ENCODE assay signal across 20 cellular contexts in genomic region chr9:37547328-37547878, GRCh38. TPM values are rescaled to one million over a fixed set of nuclear protein-coding genes. Genes with fewer than 3 reads are reported as not detected.
DNase-seq lines count a peak whose midpoint lies in the region; ATAC-seq, FAIRE-seq and TF ChIP-seq lines count a peak whose summit lies in the region.
"Had no signal": no experiment of that assay in that cellular context is flagged by ENCODE, and none has a peak within 500 bp of the region (broad histone marks: within the 10 kb centered on the region; RNA-seq: fewer than 3 reads in every experiment).

No MANE protein-coding gene starts in this region.

- ATAC-seq in activated T-helper 17 cell treated with anti-CD3 and anti-CD28 coated beads, Interleukin-2, amount 50 U/mL, for 72 hours (replicated peaks), result no peak
- ATAC-seq in memory B cell (ENCODE audit: low read depth), result peak; percentile 61
- ATAC-seq in HG02763 (IDR thresholded peaks at IDR 0.05; ENCODE audit: unreplicated experiment), result no peak
- ATAC-seq: GM12878, GM23338, HCT116 had no signal

- no peaks in the 10 kb centered on the region for H3K36me3 Mint-ChIP-seq in activated T-helper 17 cell treated with anti-CD3 and anti-CD28 coated beads, Interleukin-2, amount 50 U/mL, for 72 hours (ENCODE audit: low read depth)
- H3K36me3 Mint-ChIP-seq in memory B cell, result peaks cover 10% of the 10 kb centered on the region
- no peaks in the 10 kb centered on the region for H3K36me3 Mint-ChIP-seq in activated naive CD4-positive, alpha-beta T cell treated with anti-CD3 and anti-CD28 coated beads for 36 hours (ENCODE audit: low read depth)
- H3K36me3 Mint-ChIP-seq: CD14-positive monocyte; CD8-positive, alpha-beta memory T cell had no signal

- peak overlapping the region; percentile 28 for H3K27ac Mint-ChIP-seq in activated T-helper 17 cell treated with anti-CD3 and anti-CD28 coated beads, Interleukin-2, amount 50 U/mL, for 72 hours
- H3K27ac Mint-ChIP-seq in memory B cell, result no peak overlapping the region
- H3K27ac Mint-ChIP-seq in activated naive CD4-positive, alpha-beta T cell treated with anti-CD3 and anti-CD28 coated beads for 36 hours, result no peak overlapping the region
- H3K27ac Mint-ChIP-seq: CD14-positive monocyte; CD4-positive, alpha-beta T cell; CD8-positive, alpha-beta memory T cell; GM23338; H9 had no signal

- intact Hi-C loops in activated naive CD4-positive, alpha-beta T cell treated with anti-CD3 and anti-CD28 coated beads for 36 hours (cut with micrococcal nuclease), result no loop called here

- H3K27me3 Mint-ChIP-seq in activated T-helper 17 cell treated with anti-CD3 and anti-CD28 coated beads, Interleukin-2, amount 50 U/mL, for 72 hours, result no peaks in the 10 kb centered on the region
- H3K27me3 Mint-ChIP-seq in memory B cell, result no peaks in the 10 kb centered on the region
- H3K27me3 Mint-ChIP-seq in activated naive CD4-positive, alpha-beta T cell treated with anti-CD3 and anti-CD28 coated beads for 36 hours (ENCODE audit: low read depth), result no peaks in the 10 kb centered on the region
- H3K27me3 Mint-ChIP-seq: CD4-positive, alpha-beta T cell had no signal

- H3K4me3 Mint-ChIP-seq in activated T-helper 17 cell treated with anti-CD3 and anti-CD28 coated beads, Interleukin-2, amount 50 U/mL, for 72 hours, result no peak overlapping the region
- H3K4me3 Mint-ChIP-seq in memory B cell, result no peak overlapping the region
- H3K4me3 Mint-ChIP-seq in activated naive CD4-positive, alpha-beta T cell treated with anti-CD3 and anti-CD28 coated beads for 36 hours, result no peak overlapping the region
- H3K4me3 Mint-ChIP-seq: CD4-positive, alpha-beta T cell; CD8-positive, alpha-beta memory T cell; GM23338; H9 had no signal

- H3K9me3 Mint-ChIP-seq in activated T-helper 17 cell treated with anti-CD3 and anti-CD28 coated beads, Interleukin-2, amount 50 U/mL, for 72 hours, result no peaks in the 10 kb centered on the region
- no peaks in the 10 kb centered on the region for H3K9me3 Mint-ChIP-seq in memory B cell
- no peaks in the 10 kb centered on the region for H3K9me3 Mint-ChIP-seq in activated naive CD4-positive, alpha-beta T cell treated with anti-CD3 and anti-CD28 coated beads for 36 hours
- H3K9me3 Mint-ChIP-seq: CD4-positive, alpha-beta T cell; CD8-positive, alpha-beta memory T cell; GM23338 had no signal

- CTCF ChIA-PET in activated naive CD4-positive, alpha-beta T cell treated with anti-CD3 and anti-CD28 coated beads for 36 hours (lab: Charles Lee), result no interaction called here

- H3K4me1 Mint-ChIP-seq in activated T-helper 17 cell treated with anti-CD3 and anti-CD28 coated beads, Interleukin-2, amount 50 U/mL, for 72 hours, result peaks cover 8% of the 10 kb centered on the region
- H3K4me1 Mint-ChIP-seq in memory B cell, result peaks cover 20% of the 10 kb centered on the region
- no peaks in the 10 kb centered on the region for H3K4me1 Mint-ChIP-seq in activated naive CD4-positive, alpha-beta T cell treated with anti-CD3 and anti-CD28 coated beads for 36 hours (ENCODE audit: low read depth)
- H3K4me1 Mint-ChIP-seq: CD14-positive monocyte; CD8-positive, alpha-beta memory T cell had no signal

- FAIRE-seq in GM12891 (lab: Jason Lieb, UNC), result peak; percentile 52
- FAIRE-seq in HTR-8/SVneo (lab: Jason Lieb, UNC), result no peak
- FAIRE-seq: D721Med, GM12878, GM18507 had no signal

- TF ChIP-seq POLR2A in GM12891 (IDR thresholded peaks at IDR 0.05; ENCODE audit: low read depth, low read length), result no peak

- no peak for DNase-seq in GM12891 (ENCODE audit: insufficient read length, low spot score)
- DNase-seq in memory B cell (ENCODE audit: low spot score in 2 of 2), result no peak
- DNase-seq in HTR-8/SVneo (ENCODE audit: insufficient read length, low spot score), result no peak
- no peak for DNase-seq in activated naive CD4-positive, alpha-beta T cell treated with anti-CD3 and anti-CD28 coated beads for 36 hours
- DNase-seq: BE2C; CD4-positive, alpha-beta T cell; CD8-positive, alpha-beta memory T cell; DMS 273 treated with DMSO at 0.1 percent for 48 hours; DMS79; EL; GDM1; H9 had no signal

TF ChIP-seq in GM12891, 5 proteins besides CTCF, POLR2A, EP300 and RAD21:
- TF ChIP-seq POLR2AphosphoS5 (IDR thresholded peaks at IDR 0.05; ENCODE audit: low read depth, low read length) (no peak), TAF1 (IDR thresholded peaks at IDR 0.05; ENCODE audit: low read depth, low read length) (no peak), POU2F2 (IDR thresholded peaks at IDR 0.05; ENCODE audit: low read depth, low read length) (no peak), PAX5 (IDR thresholded peaks at IDR 0.05; ENCODE audit: insufficient read depth, low read length, severe bottlenecking) (no peak), SPI1 (IDR thresholded peaks at IDR 0.05; ENCODE audit: low read depth, low read length) (no peak)
TF ChIP-seq in GM12891: peak in this region for 0.

RNA-seq across cellular contexts. Expression of gene FBXO10, which starts 28.8 kb away (rescaled TPM):
- 16.6 TPM for polyA plus RNA-seq in GM12891 (2012; ENCODE audit: low read depth, missing spikeins)
- total RNA-seq in activated T-helper 17 cell treated with anti-CD3 and anti-CD28 coated beads, Interleukin-2, amount 50 U/mL, for 72 hours, result 1 to 10 TPM; 3.6 to 4.8 TPM
- 1 to 10 TPM; 1.0 to 1.1 TPM for total RNA-seq in activated naive CD4-positive, alpha-beta T cell treated with anti-CD3 and anti-CD28 coated beads for 36 hours

RNA-seq across cellular contexts. Expression of gene TOMM5, which starts 45.0 kb away (rescaled TPM):
- 242 TPM for polyA plus RNA-seq in GM12891 (2012; ENCODE audit: low read depth, missing spikeins)
- total RNA-seq in activated T-helper 17 cell treated with anti-CD3 and anti-CD28 coated beads, Interleukin-2, amount 50 U/mL, for 72 hours, result 100 to 1,000 TPM in 1 of 2 donors, 10 to 100 TPM in 1; 77.7 to 158 TPM
- 100 to 1,000 TPM; 136 to 140 TPM for total RNA-seq in activated naive CD4-positive, alpha-beta T cell treated with anti-CD3 and anti-CD28 coated beads for 36 hours
